20 cellular contexts compared by ENCODE assay signal in genomic region chr11:68406318-68407313, GRCh38. TPM values are rescaled to one million over a fixed set of nuclear protein-coding genes. Genes with fewer than 3 reads are reported as not detected.
DNase-seq lines count a peak whose midpoint lies in the region; ATAC-seq and TF ChIP-seq lines count a peak whose summit lies in the region.
"Had no signal": no experiment of that assay in that cellular context is flagged by ENCODE, and none has a peak within 500 bp of the region (broad histone marks: within the 10 kb centered on the region; RNA-seq: fewer than 3 reads in every experiment).

No MANE protein-coding gene starts in this region.

- H3K9me3 Mint-ChIP-seq in progenitor cell of endocrine pancreas (ENCODE audit: low read depth) (no peaks in the 10 kb centered on the region), mesothelial cell of epicardium (no peaks in the 10 kb centered on the region)
- H3K9me3 Mint-ChIP-seq: nephron had no signal

- 59 to 64% methylated on average over 8 to 12 of the region's 34 CpGs for WGBS in gastroesophageal sphincter (ENCODE audit: low coverage in 1 of 2), 2 donors

- TF ChIP-seq EP300 in gastroesophageal sphincter (IDR thresholded peaks at IDR 0.05), result no peak

- H3K27me3 ChIP-seq in gastroesophageal sphincter, result no peaks in the 10 kb centered on the region
- H3K27me3 ChIP-seq: Peyer's patch, vagina had no signal

- peaks cover 0 to 40% (median 0%) of the 10 kb centered on the region in 3 donors for H3K4me1 ChIP-seq in gastroesophageal sphincter
- H3K4me1 ChIP-seq: vagina had no signal

- TF ChIP-seq POLR2A in gastroesophageal sphincter (IDR thresholded peaks at IDR 0.05), result no peak

- H3K27ac ChIP-seq in gastroesophageal sphincter, result peak overlapping the region; percentile 12 to 79 (median 70)
- H3K27ac ChIP-seq: coronary artery, epithelial cell of prostate, vagina had no signal

- H3K4me3 Mint-ChIP-seq in progenitor cell of endocrine pancreas (ENCODE audit: low read depth) (no peak overlapping the region), mesothelial cell of epicardium (no peak overlapping the region)
- H3K4me3 Mint-ChIP-seq: nephron had no signal

- H3K4me3 ChIP-seq in gastroesophageal sphincter, result no peak overlapping the region
- H3K4me3 ChIP-seq: coronary artery, Peyer's patch, vagina had no signal

- peaks cover 0 to 77% of the 10 kb centered on the region in 2 donors for H3K36me3 ChIP-seq in gastroesophageal sphincter

- TF ChIP-seq CTCF in gastroesophageal sphincter (IDR thresholded peaks at IDR 0.05) (no peak), progenitor cell of endocrine pancreas (IDR thresholded peaks at IDR 0.05; ENCODE audit: unreplicated experiment) (no peak), mesothelial cell of epicardium (IDR thresholded peaks at IDR 0.05; ENCODE audit: unreplicated experiment) (no peak)

- H3K4me1 Mint-ChIP-seq in progenitor cell of endocrine pancreas (ENCODE audit: low read depth) (peaks cover 8% of the 10 kb centered on the region), mesothelial cell of epicardium (no peaks in the 10 kb centered on the region)

- peak overlapping the region; percentile 0 for H3K27ac Mint-ChIP-seq in progenitor cell of endocrine pancreas
- H3K27ac Mint-ChIP-seq in mesothelial cell of epicardium, result no peak overlapping the region
- H3K27ac Mint-ChIP-seq: nephron had no signal

- DNase-seq in DMS153 treated with DMSO at 0.1 percent for 48 hours (lab: John Stamatoyannopoulos, UW; ENCODE audit: unreplicated experiment) (peak; percentile 52), NCI-H69 (lab: John Stamatoyannopoulos, UW) (peak; percentile 82), progenitor cell of endocrine pancreas (ENCODE audit: low spot score, unreplicated experiment) (no peak), mesothelial cell of epicardium (ENCODE audit: low spot score in 2 of 2, unreplicated experiment in 2 of 2) (no peak), midbrain (lab: John Stamatoyannopoulos, UW) (no peak)
- DNase-seq: activated CD4-positive, alpha-beta T cell treated with anti-CD3 and anti-CD28 coated beads, Interleukin-2, amount 50 U/mL, for 4 hours; activated naive CD4-positive, alpha-beta T cell treated with anti-CD3 and anti-CD28 coated beads, Interleukin-2, amount 50 U/mL, for 16 hours; COR-L47; IMR-90; MV-4-11; NCI-H2081 treated with DMSO at 0.1 percent for 48 hours; Peyer's patch; stimulated activated naive CD8-positive, alpha-beta T cell treated with anti-CD3 and anti-CD28 coated beads, Interleukin-15, Interleukin-2, amounts not matched to agents 100 U/mL and 50 U/mL, for 24 hours had no signal

- H3K9me3 ChIP-seq in gastroesophageal sphincter, result no peaks in the 10 kb centered on the region
- H3K9me3 ChIP-seq: Peyer's patch, vagina had no signal

- ATAC-seq in gastroesophageal sphincter (no peak), GM21526 (IDR thresholded peaks at IDR 0.05; ENCODE audit: low FRiP score, unreplicated experiment) (no peak), HG03175 (IDR thresholded peaks at IDR 0.05; ENCODE audit: unreplicated experiment) (no peak)
- ATAC-seq: stimulated activated naive CD8-positive, alpha-beta T cell treated with anti-CD3 and anti-CD28 coated beads, Interleukin-15, Interleukin-2, amounts not matched to agents 100 U/mL and 50 U/mL, for 24 hours had no signal

- H3K27me3 Mint-ChIP-seq in progenitor cell of endocrine pancreas, result no peaks in the 10 kb centered on the region
- H3K27me3 Mint-ChIP-seq in mesothelial cell of epicardium (ENCODE audit: low read depth), result no peaks in the 10 kb centered on the region

- H3K36me3 Mint-ChIP-seq in progenitor cell of endocrine pancreas (ENCODE audit: insufficient read depth) (peaks cover 30% of the 10 kb centered on the region), mesothelial cell of epicardium (peaks cover 39% of the 10 kb centered on the region)

RNA-seq across cellular contexts. Expression of gene PPP6R3, which starts 53.9 kb away (rescaled TPM):
- total RNA-seq in gastroesophageal sphincter (100 to 1,000 TPM; 128 to 164 (median 144) TPM), progenitor cell of endocrine pancreas (123 and 124 TPM in 2 replicates), mesothelial cell of epicardium (133 to 141 TPM (median 137 TPM) in 3 replicates)

Comparison
In these comparisons a context has a peak if more than half of its experiments do, and no peak if none do; other contexts are left out.
1. DNase-seq: peak in DMS153 treated with DMSO at 0.1 percent for 48 hours (single experiment) and NCI-H69 (single experiment); none in progenitor cell of endocrine pancreas (single experiment), mesothelial cell of epicardium (0 of 2) and midbrain (single experiment).